In the genomic region with DNA sequence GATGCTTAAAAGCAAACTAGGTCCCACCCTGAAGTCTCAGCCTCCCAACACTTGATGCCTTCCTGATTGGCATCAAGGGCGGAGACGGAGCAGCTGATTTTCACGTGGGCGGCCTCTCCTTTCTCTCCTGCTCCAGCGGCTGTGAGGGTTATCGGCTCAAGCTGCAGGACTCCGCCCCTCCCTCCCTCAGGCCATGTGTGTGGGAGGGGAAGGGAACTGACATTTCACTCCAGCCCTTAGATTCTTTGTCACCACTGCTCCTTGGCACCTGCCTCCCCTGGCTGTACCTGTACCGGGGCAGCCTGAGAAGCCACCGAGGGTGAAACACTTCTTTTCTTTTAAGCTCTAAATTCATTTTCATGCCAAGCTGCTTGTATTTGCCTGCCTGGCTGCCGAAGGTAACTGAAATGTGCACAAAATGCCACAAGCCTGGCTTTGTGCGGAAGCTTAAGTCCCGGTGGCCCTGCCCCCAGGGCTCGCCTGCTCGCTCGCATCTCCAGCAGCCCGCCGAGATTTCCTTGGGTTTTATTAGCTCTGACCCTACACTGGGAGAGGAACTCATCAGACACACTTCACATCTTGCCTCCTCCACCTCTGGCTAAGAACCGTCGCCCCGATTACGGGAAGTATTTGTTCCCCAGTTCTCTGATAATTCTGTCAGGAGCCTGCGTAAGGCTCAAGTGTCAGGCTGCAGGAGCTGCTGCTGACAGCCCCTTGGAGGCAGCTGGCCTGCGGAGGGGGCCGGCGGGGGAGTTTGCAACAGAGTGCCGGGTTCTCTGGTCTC, we compare ENCODE assay signal across 9 cellular contexts. TPM values are rescaled to one million over a fixed set of nuclear protein-coding genes. Genes with fewer than 3 reads are reported as not detected.
DNase-seq lines count a peak whose midpoint lies in the region; ATAC-seq and TF ChIP-seq lines count a peak whose summit lies in the region.
"Had no signal": no experiment of that assay in that cellular context is flagged by ENCODE, and none has a peak within 500 bp of the region (broad histone marks: within the 10 kb centered on the region; RNA-seq: fewer than 3 reads in every experiment).

No MANE protein-coding gene starts in this region.

- H3K27ac ChIP-seq in thyroid gland (no peak overlapping the region), tibial nerve (no peak overlapping the region)

- H3K4me3 Mint-ChIP-seq in brain, result peak overlapping the region; percentile 48 to 80 (median 76)

- no peaks in the 10 kb centered on the region for H3K27me3 Mint-ChIP-seq in brain

- TF ChIP-seq EP300 in tibial nerve (IDR thresholded peaks at IDR 0.05), result no peak

- peak overlapping the region; percentile 15 to 92 (median 80) for H3K27ac Mint-ChIP-seq in brain

- H3K27me3 ChIP-seq in thyroid gland, result no peaks in the 10 kb centered on the region
- no peaks in the 10 kb centered on the region for H3K27me3 ChIP-seq in tibial nerve

- intact Hi-C loops in thyroid gland (cut with DNase I), result no loop called here

- no peak for TF ChIP-seq POLR2A in thyroid gland (IDR thresholded peaks at IDR 0.05)
- no peak for TF ChIP-seq POLR2A in tibial nerve (IDR thresholded peaks at IDR 0.05)

- no peaks in the 10 kb centered on the region for H3K9me3 Mint-ChIP-seq in brain

- H3K36me3 Mint-ChIP-seq in brain, result no peaks in the 10 kb centered on the region

- no peaks in the 10 kb centered on the region for H3K36me3 ChIP-seq in thyroid gland
- peaks cover 0 to 12% (median 0%) of the 10 kb centered on the region in 3 donors for H3K36me3 ChIP-seq in tibial nerve

- H3K4me1 Mint-ChIP-seq in brain, result peaks cover 85% of the 10 kb centered on the region

- no peak for TF ChIP-seq CTCF in brain (conservative IDR thresholded peaks at IDR 0.05)
- TF ChIP-seq CTCF in thyroid gland (IDR thresholded peaks at IDR 0.05), result no peak
- no peak for TF ChIP-seq CTCF in tibial nerve (IDR thresholded peaks at IDR 0.05)

- H3K4me3 ChIP-seq in thyroid gland (replicated peaks in 1 of 3) (no peak overlapping the region), tibial nerve (no peak overlapping the region)

- peak; percentile 31 for DNase-seq in DMS 273 (lab: John Stamatoyannopoulos, UW; ENCODE audit: unreplicated experiment)
- no peak for DNase-seq in DMS 273 treated with DMSO at 0.1 percent for 48 hours (lab: John Stamatoyannopoulos, UW)
- DNase-seq in kidney tubule cell (ENCODE audit: low spot score), result peak; percentile 55
- DNase-seq in thyroid gland, result peak; percentile 76 to 82
- DNase-seq in COLO668 (lab: John Stamatoyannopoulos, UW; ENCODE audit: unreplicated experiment), result no peak
- DNase-seq in tibial nerve (ENCODE audit: low spot score in 2 of 2), result no peak
- DNase-seq: 8988T had no signal

- 35 to 38% methylated on average over 26 of the region's 26 CpGs for WGBS in thyroid gland, 2 donors
- 25 to 30% methylated on average over 26 of the region's 26 CpGs for WGBS in tibial nerve, 2 donors

- ATAC-seq in HG02623 (IDR thresholded peaks at IDR 0.05; ENCODE audit: unreplicated experiment), result no peak

- peaks cover 6 to 9% of the 10 kb centered on the region in 2 donors for H3K4me1 ChIP-seq in thyroid gland
- H3K4me1 ChIP-seq in tibial nerve, result peaks cover 0 to 16% (median 7%) of the 10 kb centered on the region in 4 donors

- H3K9me3 ChIP-seq in thyroid gland (no peaks in the 10 kb centered on the region), tibial nerve (peaks cover 0 to 6% (median 0%) of the 10 kb centered on the region in 4 donors)

RNA-seq across cellular contexts. Expression of a gene that starts 9.6 kb away (rescaled TPM):
- 22.9 TPM for polyA plus RNA-seq in brain (ENCODE audit: insufficient read depth, low read depth, low replicate concordance)
- total RNA-seq in thyroid gland (1 to 10 TPM; 1.1 to 4.6 (median 2.9) TPM), tibial nerve (1 to 10 TPM in 2 of 4 donors, under 1 TPM in 2; 0.39 to 3.0 (median 1.4) TPM)

RNA-seq across cellular contexts. Expression of a gene that starts 25.8 kb away (rescaled TPM):
- 36.9 TPM for polyA plus RNA-seq in brain (ENCODE audit: insufficient read depth, low read depth, low replicate concordance)
- 10 to 100 TPM; 35.3 to 69.4 (median 44.3) TPM for total RNA-seq in thyroid gland
- 10 to 100 TPM in 2 of 4 donors, 1 to 10 TPM in 2; 9.2 to 19.8 (median 13.0) TPM for total RNA-seq in tibial nerve

RNA-seq across cellular contexts. Expression of a gene that starts 36.9 kb away (rescaled TPM):
- polyA plus RNA-seq in brain (ENCODE audit: insufficient read depth, low read depth, low replicate concordance), result 72.4 TPM
- 10 to 100 TPM; 58.2 to 89.6 (median 68.9) TPM for total RNA-seq in thyroid gland
- 10 to 100 TPM; 41.1 to 57.9 (median 52.3) TPM for total RNA-seq in tibial nerve

Comparison
In these comparisons a context has a peak if more than half of its experiments do, and no peak if none do; other contexts are left out.
1. DNase-seq: peak in DMS 273 (single experiment), kidney tubule cell (single experiment) and thyroid gland (2 of 2); none in DMS 273 treated with DMSO at 0.1 percent for 48 hours (single experiment), COLO668 (single experiment) and tibial nerve (0 of 2).